Comparison of ENCODE assay signal across 22 cellular contexts in the genomic region with DNA sequence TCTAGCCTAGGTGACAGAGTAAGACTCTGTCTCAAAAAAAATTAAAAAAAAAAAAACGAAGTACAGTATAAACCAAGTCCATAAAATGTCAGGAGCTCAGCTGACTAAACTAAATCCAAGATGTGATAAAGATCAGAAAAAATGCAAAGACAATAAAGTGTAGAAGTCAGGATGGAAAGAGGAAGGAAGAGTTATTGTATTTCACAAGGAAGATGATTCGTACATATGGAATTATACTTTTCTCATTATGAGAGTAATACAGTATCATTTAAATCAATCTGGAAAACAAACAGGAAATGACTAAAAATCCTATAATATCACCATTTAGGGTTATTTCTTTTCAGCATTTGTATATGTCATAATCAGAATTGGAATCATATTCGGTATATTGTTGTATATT. TPM values are rescaled to one million over a fixed set of nuclear protein-coding genes. Genes with fewer than 3 reads are reported as not detected.
DNase-seq lines count a peak whose midpoint lies in the region; ATAC-seq and TF ChIP-seq lines count a peak whose summit lies in the region.
"Had no signal": no experiment of that assay in that cellular context is flagged by ENCODE, and none has a peak within 500 bp of the region (broad histone marks: within the 10 kb centered on the region; RNA-seq: fewer than 3 reads in every experiment).

No MANE protein-coding gene starts in this region.

- no peaks in the 10 kb centered on the region for H3K27me3 ChIP-seq in esophagus muscularis mucosa
- H3K27me3 ChIP-seq: gastroesophageal sphincter, neural progenitor cell, spleen, testis had no signal

- H3K36me3 Mint-ChIP-seq in central memory CD8-positive, alpha-beta T cell (ENCODE audit: insufficient read depth) = peaks cover 1% of the 10 kb centered on the region
- H3K36me3 Mint-ChIP-seq in activated CD4-positive, alpha-beta memory T cell treated with anti-CD3 and anti-CD28 coated beads for 36 hours = no peaks in the 10 kb centered on the region
- H3K36me3 Mint-ChIP-seq: neural progenitor cell, WTC11 had no signal

- no peak for ATAC-seq in central memory CD8-positive, alpha-beta T cell (replicated peaks; ENCODE audit: extremely low read depth, poor library complexity, severe bottlenecking)
- ATAC-seq: gastroesophageal sphincter, T-helper 17 cell, WTC11 had no signal

- TF ChIP-seq CTCF in esophagus muscularis mucosa (IDR thresholded peaks at IDR 0.05) = no peak

- no peaks in the 10 kb centered on the region for H3K9me3 Mint-ChIP-seq in central memory CD8-positive, alpha-beta T cell
- H3K9me3 Mint-ChIP-seq in activated CD4-positive, alpha-beta memory T cell treated with anti-CD3 and anti-CD28 coated beads for 36 hours = no peaks in the 10 kb centered on the region
- H3K9me3 Mint-ChIP-seq: activated naive CD4-positive, alpha-beta T cell treated with anti-CD3 and anti-CD28 coated beads, Interleukin-2, amount 50 U/mL, for 72 hours; neural progenitor cell; WTC11 had no signal

- H3K4me3 ChIP-seq in esophagus muscularis mucosa = no peak overlapping the region
- H3K4me3 ChIP-seq: gastroesophageal sphincter, neural progenitor cell, prostate gland, spleen, testis had no signal

- no peak overlapping the region for H3K27ac ChIP-seq in esophagus muscularis mucosa (replicated peaks in 1 of 4)
- H3K27ac ChIP-seq: gastroesophageal sphincter, neural progenitor cell, prostate gland, spleen, testis had no signal

- H3K9me3 ChIP-seq in esophagus muscularis mucosa = no peaks in the 10 kb centered on the region
- H3K9me3 ChIP-seq: gastroesophageal sphincter, prostate gland, spleen, testis had no signal

- DNase-seq in ELR (ENCODE audit: low read depth) (peak; percentile 70), NCI-H226 (peak; percentile 15), kidney tubule cell (ENCODE audit: low spot score) (peak; percentile 32), glomerular visceral epithelial cell (ENCODE audit: extremely low spot score) (no peak), NCI-H2171 (lab: John Stamatoyannopoulos, UW) (no peak), esophagus muscularis mucosa (ENCODE audit: extremely low spot score) (no peak)
- no peak for DNase-seq in central memory CD8-positive, alpha-beta T cell (ENCODE audit: low spot score in 2 of 2)
- no peak for DNase-seq in activated CD4-positive, alpha-beta memory T cell treated with anti-CD3 and anti-CD28 coated beads for 36 hours
- DNase-seq: activated T-cell treated with anti-CD3 and anti-CD28 coated beads, Interleukin-2, amount 50 U/mL, for 48 hours; C1 segment of cervical spinal cord; DMS153; midbrain; NCI-H1694 treated with DMSO at 0.1 percent for 48 hours; NCI-H446; spleen; T-helper 17 cell; testis had no signal

- no peak overlapping the region for H3K4me3 Mint-ChIP-seq in central memory CD8-positive, alpha-beta T cell
- H3K4me3 Mint-ChIP-seq in activated CD4-positive, alpha-beta memory T cell treated with anti-CD3 and anti-CD28 coated beads for 36 hours = no peak overlapping the region
- H3K4me3 Mint-ChIP-seq: neural progenitor cell, T-helper 17 cell, WTC11 had no signal

- H3K27me3 Mint-ChIP-seq in central memory CD8-positive, alpha-beta T cell = no peaks in the 10 kb centered on the region
- H3K27me3 Mint-ChIP-seq in activated CD4-positive, alpha-beta memory T cell treated with anti-CD3 and anti-CD28 coated beads for 36 hours = no peaks in the 10 kb centered on the region
- H3K27me3 Mint-ChIP-seq: T-helper 17 cell had no signal

- POLR2A ChIA-PET in activated CD4-positive, alpha-beta memory T cell treated with anti-CD3 and anti-CD28 coated beads for 36 hours (lab: Charles Lee) = no interaction called here

- no peak for TF ChIP-seq POLR2A in esophagus muscularis mucosa (IDR thresholded peaks at IDR 0.05; ENCODE audit: low read depth)

- H3K4me1 Mint-ChIP-seq in central memory CD8-positive, alpha-beta T cell = no peaks in the 10 kb centered on the region
- peaks cover 12% of the 10 kb centered on the region for H3K4me1 Mint-ChIP-seq in activated CD4-positive, alpha-beta memory T cell treated with anti-CD3 and anti-CD28 coated beads for 36 hours (ENCODE audit: low read depth)
- H3K4me1 Mint-ChIP-seq: neural progenitor cell, WTC11 had no signal

- H3K36me3 ChIP-seq in esophagus muscularis mucosa = no peaks in the 10 kb centered on the region
- H3K36me3 ChIP-seq: gastroesophageal sphincter, neural progenitor cell, prostate gland, spleen had no signal

- H3K27ac Mint-ChIP-seq in central memory CD8-positive, alpha-beta T cell (ENCODE audit: low read depth) = peak overlapping the region; percentile 3
- no peak overlapping the region for H3K27ac Mint-ChIP-seq in activated CD4-positive, alpha-beta memory T cell treated with anti-CD3 and anti-CD28 coated beads for 36 hours
- H3K27ac Mint-ChIP-seq: activated naive CD4-positive, alpha-beta T cell treated with anti-CD3 and anti-CD28 coated beads, Interleukin-2, amount 50 U/mL, for 72 hours; neural progenitor cell; WTC11 had no signal

- CTCF ChIA-PET in activated CD4-positive, alpha-beta memory T cell treated with anti-CD3 and anti-CD28 coated beads for 36 hours (lab: Charles Lee) = interaction anchor here (0.7 to 0.9 kb wide), 2 partner anchors 14 to 456 kb away, joined by 3 read pairs; no protein-coding TSS in a partner anchor

- no peaks in the 10 kb centered on the region for H3K4me1 ChIP-seq in esophagus muscularis mucosa
- H3K4me1 ChIP-seq: gastroesophageal sphincter, neural progenitor cell, prostate gland, spleen, testis had no signal

- intact Hi-C loops in esophagus muscularis mucosa (cut with DNase I) = no loop called here
- intact Hi-C loops in activated CD4-positive, alpha-beta memory T cell treated with anti-CD3 and anti-CD28 coated beads for 36 hours (cut with micrococcal nuclease) = no loop called here

- 60% methylated on average over 3 of the region's 3 CpGs for WGBS in esophagus muscularis mucosa

- no peak for TF ChIP-seq EP300 in esophagus muscularis mucosa (IDR thresholded peaks at IDR 0.05)

RNA-seq across cellular contexts. Expression of gene APOH, which starts 11.4 kb away (rescaled TPM):
- total RNA-seq in esophagus muscularis mucosa = not detected
- not detected for total RNA-seq in activated CD4-positive, alpha-beta memory T cell treated with anti-CD3 and anti-CD28 coated beads for 36 hours
- total RNA-seq: activated naive CD4-positive, alpha-beta T cell treated with anti-CD3 and anti-CD28 coated beads, Interleukin-2, amount 50 U/mL, for 72 hours; gastroesophageal sphincter; prostate gland; T-helper 17 cell had no signal

RNA-seq across cellular contexts. Expression of gene CEP112, which starts 48.7 kb away (rescaled TPM):
- total RNA-seq in esophagus muscularis mucosa = 10 to 100 TPM; 17.0 to 24.7 (median 23.2) TPM
- total RNA-seq in activated CD4-positive, alpha-beta memory T cell treated with anti-CD3 and anti-CD28 coated beads for 36 hours = 1 to 10 TPM; 3.3 to 3.7 TPM

Comparison
In these comparisons a context has a peak if more than half of its experiments do, and no peak if none do; other contexts are left out.
1. DNase-seq: peak in ELR (single experiment), NCI-H226 (single experiment) and kidney tubule cell (single experiment); none in central memory CD8-positive, alpha-beta T cell (0 of 2), glomerular visceral epithelial cell (single experiment), NCI-H2171 (single experiment), esophagus muscularis mucosa (single experiment) and activated CD4-positive, alpha-beta memory T cell treated with anti-CD3 and anti-CD28 coated beads for 36 hours (single experiment).